Comparison of ENCODE assay signal across 8 cellular contexts in genomic region chr19:7197760-7198696, GRCh38.
A peak's percentile ranks its signal among the peaks of the same experiment; 100 is the strongest.
DNase-seq lines count a peak whose midpoint lies in the region; ATAC-seq and TF ChIP-seq lines count a peak whose summit lies in the region.

No MANE protein-coding gene starts in this region.

- CTCF ChIA-PET in T-cell (lab: Charles Lee): interaction anchor here in 1 of 2 donors (0.6 to 1.0 kb wide), 2 partner anchors 15 to 370 kb away, joined by 3 read pairs; no protein-coding TSS in a partner anchor

- H3K36me3 Mint-ChIP-seq in T-cell: no peaks in the 10 kb centered on the region

- ATAC-seq in HG02588 (IDR thresholded peaks at IDR 0.05; ENCODE audit: unreplicated experiment) (peak; percentile 85), T-cell (replicated peaks in 1 of 4) (peak; percentile 88 to 93 (median 92)), upper lobe of left lung (ENCODE audit: low FRiP score in 2 of 2) (peak; percentile 97 to 98)

- intact Hi-C loops in left ventricle myocardium inferior (cut with micrococcal nuclease): loop anchor here (5.0 kb wide), 1 partner anchor 94 kb away; the partner anchor contains the start of gene INSR
- intact Hi-C loops in posterior vena cava (cut with DNase I): loop anchor here (2.0 kb wide), 1 partner anchor 95 kb away; no protein-coding TSS in a partner anchor

- H3K4me3 ChIP-seq in left ventricle myocardium inferior (peak overlapping the region; percentile 84), upper lobe of left lung (peak overlapping the region; percentile 14 to 68 (median 62))

- peak; percentile 89 for DNase-seq in NCI-H1092 (lab: John Stamatoyannopoulos, UW)
- peak; percentile 79 to 95 (median 90) for DNase-seq in T-cell
- DNase-seq in amniotic epithelial cell (ENCODE audit: low read depth): peak; percentile 90
- DNase-seq in left ventricle myocardium inferior: peak; percentile 94
- DNase-seq in posterior vena cava (ENCODE audit: low spot score): peak; percentile 98
- DNase-seq in upper lobe of left lung: peak; percentile 93 to 98

- peak overlapping the region; percentile 80 to 86 for H3K27ac Mint-ChIP-seq in T-cell

- H3K4me1 ChIP-seq in left ventricle myocardium inferior (peaks cover 36% of the 10 kb centered on the region), upper lobe of left lung (peaks cover 15 to 18% (median 17%) of the 10 kb centered on the region in 4 donors)

- peaks cover 9 to 22% (median 15%) of the 10 kb centered on the region in 3 donors for H3K4me1 Mint-ChIP-seq in T-cell

- H3K4me3 Mint-ChIP-seq in T-cell: peak overlapping the region; percentile 81 to 90 (median 82)

- peaks cover 6 to 8% of the 10 kb centered on the region in 2 donors for H3K27me3 Mint-ChIP-seq in T-cell

- POLR2A ChIA-PET in T-cell (lab: Charles Lee): no interaction called here

- H3K27me3 ChIP-seq in left ventricle myocardium inferior (ENCODE audit: low read depth): no peaks in the 10 kb centered on the region
- no peaks in the 10 kb centered on the region for H3K27me3 ChIP-seq in upper lobe of left lung

- no peaks in the 10 kb centered on the region for H3K9me3 ChIP-seq in left ventricle myocardium inferior (replicated peaks)
- no peaks in the 10 kb centered on the region for H3K9me3 ChIP-seq in upper lobe of left lung

- H3K36me3 ChIP-seq in left ventricle myocardium inferior (no peaks in the 10 kb centered on the region), upper lobe of left lung (no peaks in the 10 kb centered on the region)

- peak in 3 of 4 donors; percentile 48 to 75 (median 50) for TF ChIP-seq POLR2A in upper lobe of left lung (IDR thresholded peaks at IDR 0.05)

- 1% methylated on average over 33 to 62 of the region's 72 CpGs for WGBS in upper lobe of left lung, 2 donors

- H3K9me3 Mint-ChIP-seq in T-cell: no peaks in the 10 kb centered on the region

- TF ChIP-seq EP300 in upper lobe of left lung (IDR thresholded peaks at IDR 0.05): no peak

- H3K27ac ChIP-seq in left ventricle myocardium inferior (replicated peaks) (peak overlapping the region; percentile 93), upper lobe of left lung (peak overlapping the region; percentile 74 to 88 (median 80))

- TF ChIP-seq CTCF in GM12873 (IDR thresholded peaks at IDR 0.05; ENCODE audit: insufficient read depth, low read depth, low read length, missing control alignments) (peak; percentile 44), left ventricle myocardium inferior (IDR thresholded peaks at IDR 0.05; ENCODE audit: borderline replicate concordance) (peak; percentile 42), upper lobe of left lung (IDR thresholded peaks at IDR 0.05) (peak in 5 of 6 experiments; percentile 35 to 78 (median 48))

Comparison
In these comparisons a context has a peak if more than half of its experiments do, and no peak if none do; other contexts are left out.
1. Peak in every context shown above with its lines: DNase-seq, ATAC-seq, H3K4me3 ChIP-seq and H3K27ac ChIP-seq.